Comparison of ENCODE assay signal across 1 cellular context in genomic region chr11:978781-979180, GRCh38.
TF ChIP-seq lines count a peak whose summit lies in the region.

No MANE protein-coding gene starts in this region.

TF ChIP-seq in H1, 55 proteins besides CTCF, POLR2A, EP300 and RAD21:
- no peak for TF ChIP-seq CTBP2 (IDR thresholded peaks at IDR 0.05; ENCODE audit: borderline replicate concordance, insufficient read depth, insufficient read length, low read length)
- no peak for TF ChIP-seq RXRA (IDR thresholded peaks at IDR 0.05; ENCODE audit: insufficient read depth, low read depth, low read length)
- no peak for TF ChIP-seq ATF3 (IDR thresholded peaks at IDR 0.05; ENCODE audit: insufficient read depth, low read depth, low read length)
- TF ChIP-seq NANOG (IDR thresholded peaks at IDR 0.05; ENCODE audit: insufficient read depth, low read depth, low read length, poor library complexity, severe bottlenecking) = no peak
